ENCODE assay signal across 14 cellular contexts in genomic region chr5:17024686-17025180, GRCh38.
DNase-seq lines count a peak whose midpoint lies in the region; ATAC-seq lines count a peak whose summit lies in the region.
"Had no signal": no experiment of that assay in that cellular context is flagged by ENCODE, and none has a peak within 500 bp of the region (broad histone marks: within the 10 kb centered on the region; RNA-seq: fewer than 3 reads in every experiment).

No MANE protein-coding gene starts in this region.

- H2AFZ ChIP-seq in neuronal stem cell (ENCODE audit: low read length): peak overlapping the region; percentile 65

- H3K4me1 ChIP-seq in neuronal stem cell (ENCODE audit: control insufficient read depth in 2 of 2, insufficient read depth in 1 of 2, low read depth in 1 of 2, low read length in 2 of 2): peaks cover 0 to 3% of the 10 kb centered on the region in 2 donors
- H3K4me1 ChIP-seq: Caco-2 had no signal

- H3K79me1 ChIP-seq in neuronal stem cell (ENCODE audit: low read depth, low read length): no peaks in the 10 kb centered on the region

- H3K27me3 ChIP-seq in neuronal stem cell (ENCODE audit: control insufficient read depth in 3 of 3, insufficient read depth in 3 of 3, low read depth in 1 of 3, low read length in 3 of 3): peaks cover 0 to 4% (median 0%) of the 10 kb centered on the region in 3 experiments

- H2BK12ac ChIP-seq in neuronal stem cell (ENCODE audit: low read length): no peak overlapping the region

- no peak overlapping the region for H2BK15ac ChIP-seq in neuronal stem cell (ENCODE audit: low read length)

- no peak overlapping the region for H2BK120ac ChIP-seq in neuronal stem cell (ENCODE audit: low read depth, low read length)

- H2BK5ac ChIP-seq in neuronal stem cell (ENCODE audit: low read length): no peak overlapping the region

- no peak overlapping the region for H3K4me3 ChIP-seq in neuronal stem cell (ENCODE audit: low read length in 2 of 2)

- peak overlapping the region; percentile 38 for H3K18ac ChIP-seq in neuronal stem cell (ENCODE audit: low read length)

- H4K8ac ChIP-seq in neuronal stem cell (ENCODE audit: low read depth, low read length): no peak overlapping the region

- no CpG with 5 or more reads among the region's 6 CpGs for WGBS in neuronal stem cell (ENCODE audit: extremely low coverage in 2 of 2, insufficient read length in 2 of 2, insufficient replicate concordance in 1 of 2), 2 donors

- H3K9me3 ChIP-seq in neuronal stem cell (replicated peaks in 1 of 2; ENCODE audit: control insufficient read depth in 2 of 2, insufficient read depth in 1 of 2, low read depth in 1 of 2, low read length in 2 of 2): no peaks in the 10 kb centered on the region
- H3K9me3 ChIP-seq: Caco-2 had no signal

- H4K91ac ChIP-seq in neuronal stem cell (ENCODE audit: low read depth, low read length, poor library complexity): no peak overlapping the region

- DNase-seq in ELR (ENCODE audit: low read depth): peak; percentile 91
- DNase-seq in RKO (ENCODE audit: low spot score): peak; percentile 18
- peak; percentile 41 for DNase-seq in epidermal melanocyte (ENCODE audit: insufficient read length, low spot score)
- no peak for DNase-seq in neuronal stem cell (ENCODE audit: low spot score)
- no peak for DNase-seq in DMS79 (lab: John Stamatoyannopoulos, UW)
- DNase-seq in globus pallidus (ENCODE audit: low spot score): no peak
- DNase-seq in activated CD4-positive, alpha-beta T cell treated with anti-CD3 and anti-CD28 coated beads, Interleukin-2, amount 50 U/mL, for 48 hours: no peak
- DNase-seq: activated CD4-positive, alpha-beta T cell treated with anti-CD3 and anti-CD28 coated beads, Interleukin-2, amount 50 U/mL, for 4 hours; Caco-2; NCI-H2029 treated with DMSO at 0.1 percent for 48 hours; Right ventricle myocardium superior; stimulated activated naive CD4-positive, alpha-beta T cell had no signal

- no peak overlapping the region for H2AK5ac ChIP-seq in neuronal stem cell (ENCODE audit: low read depth, low read length)

- no peak overlapping the region for H3K4me2 ChIP-seq in neuronal stem cell (ENCODE audit: insufficient read depth, low read length, poor library complexity, severe bottlenecking)

- H3K36me3 ChIP-seq in neuronal stem cell (replicated peaks in 1 of 2; ENCODE audit: control insufficient read depth in 2 of 2, insufficient read depth in 2 of 2, low read length in 2 of 2): no peaks in the 10 kb centered on the region

- no peak for ATAC-seq in HG02571 (IDR thresholded peaks at IDR 0.05; ENCODE audit: unreplicated experiment)
- ATAC-seq: activated naive CD4-positive, alpha-beta T cell treated with anti-CD3 and anti-CD28 coated beads, Interleukin-2, amount 50 U/mL, for 72 hours had no signal

- no peak overlapping the region for H3K9ac ChIP-seq in neuronal stem cell (ENCODE audit: low read depth, low read length, poor library complexity)

- no peak overlapping the region for H3K27ac ChIP-seq in neuronal stem cell (replicated peaks; ENCODE audit: low read length)

- H3K4ac ChIP-seq in neuronal stem cell (ENCODE audit: low read length): no peak overlapping the region

- H3K14ac ChIP-seq in neuronal stem cell (ENCODE audit: low read length): no peak overlapping the region

- H3K23ac ChIP-seq in neuronal stem cell (ENCODE audit: low read depth, low read length, poor library complexity): no peak overlapping the region

Comparison
In these comparisons a context has a peak if more than half of its experiments do, and no peak if none do; other contexts are left out.
1. DNase-seq: peak in ELR (single experiment), RKO (single experiment) and epidermal melanocyte (single experiment); none in neuronal stem cell (single experiment), DMS79 (single experiment), globus pallidus (single experiment) and activated CD4-positive, alpha-beta T cell treated with anti-CD3 and anti-CD28 coated beads, Interleukin-2, amount 50 U/mL, for 48 hours (0 of 2).